Comparison of ENCODE assay signal across 14 cellular contexts in genomic region chr10:124153601-124153930, GRCh38.
DNase-seq lines count a peak whose midpoint lies in the region; ATAC-seq, FAIRE-seq and TF ChIP-seq lines count a peak whose summit lies in the region.
"Had no signal": no experiment of that assay in that cellular context is flagged by ENCODE, and none has a peak within 500 bp of the region (broad histone marks: within the 10 kb centered on the region; RNA-seq: fewer than 3 reads in every experiment).

No MANE protein-coding gene starts in this region.

- peak overlapping the region; percentile 98 for H4K91ac ChIP-seq in mesenchymal stem cell (ENCODE audit: low read length)

- peak overlapping the region; percentile 98 for H2BK5ac ChIP-seq in mesenchymal stem cell (ENCODE audit: low read depth, low read length, poor library complexity, severe bottlenecking)

- peak overlapping the region in 1 of 2 experiments; percentile 1 for H3K23ac ChIP-seq in mesenchymal stem cell (ENCODE audit: low read length in 2 of 2)

- no peak overlapping the region for H3K27ac Mint-ChIP-seq in astrocyte (ENCODE audit: unreplicated experiment)

- H3K36me3 Mint-ChIP-seq in astrocyte (ENCODE audit: low read depth, unreplicated experiment): no peaks in the 10 kb centered on the region

- no peaks in the 10 kb centered on the region for H3K79me2 ChIP-seq in astrocyte (ENCODE audit: insufficient read depth, low read length)

- no peak for TF ChIP-seq CTCF in heart left ventricle (IDR thresholded peaks at IDR 0.05)
- no peak for TF ChIP-seq CTCF in astrocyte (IDR thresholded peaks at IDR 0.05; ENCODE audit: insufficient read depth, low read depth, low read length)
- TF ChIP-seq CTCF in upper lobe of right lung (IDR thresholded peaks at IDR 0.05): no peak

- peaks cover 35% of the 10 kb centered on the region for H3K4me1 Mint-ChIP-seq in astrocyte (ENCODE audit: low read depth, unreplicated experiment)

- H3K36me3 ChIP-seq in heart left ventricle (no peaks in the 10 kb centered on the region), astrocyte (ENCODE audit: insufficient read depth, low read length) (no peaks in the 10 kb centered on the region), mesenchymal stem cell (ENCODE audit: control insufficient read depth in 1 of 2, insufficient read depth in 2 of 2, low read depth in 1 of 2, low read length in 2 of 2) (peaks cover 0 to 3% of the 10 kb centered on the region in 2 experiments), upper lobe of right lung (no peaks in the 10 kb centered on the region)
- H3K36me3 ChIP-seq: WERI-Rb-1 had no signal

- no peaks in the 10 kb centered on the region for H3K9me3 ChIP-seq in heart left ventricle
- no peaks in the 10 kb centered on the region for H3K9me3 ChIP-seq in astrocyte (ENCODE audit: insufficient read depth, low read depth, low read length)
- no peaks in the 10 kb centered on the region for H3K9me3 ChIP-seq in mesenchymal stem cell (ENCODE audit: control insufficient read depth, low read length)
- no peaks in the 10 kb centered on the region for H3K9me3 ChIP-seq in upper lobe of right lung

- TF ChIP-seq POLR2A in heart left ventricle (IDR thresholded peaks at IDR 0.05): no peak

- peak overlapping the region in 1 of 2 experiments; percentile 96 for H3K14ac ChIP-seq in mesenchymal stem cell (ENCODE audit: low read length in 2 of 2)

- no peak overlapping the region for H2BK120ac ChIP-seq in mesenchymal stem cell (ENCODE audit: low read depth, low read length)

- H3K27me3 Mint-ChIP-seq in astrocyte (ENCODE audit: low read depth, unreplicated experiment): peaks cover 1% of the 10 kb centered on the region

- DNase-seq in heart left ventricle (no peak), Right ventricle myocardium inferior (ENCODE audit: missing footprints) (no peak), astrocyte (ENCODE audit: low read depth) (no peak), mesenchymal stem cell (no peak), upper lobe of right lung (no peak), NCI-H526 (lab: John Stamatoyannopoulos, UW) (no peak)
- no peak for DNase-seq in stimulated activated CD4-positive, alpha-beta T cell treated with anti-CD3 and anti-CD28 coated beads, Interleukin-1b, Interleukin-23, amount 100 ng/mL, for 48 hours
- DNase-seq: NCI-H1048, NCI-H524, WERI-Rb-1 had no signal

- H3K9ac ChIP-seq in astrocyte (ENCODE audit: low read length) (peak overlapping the region; percentile 73), mesenchymal stem cell (ENCODE audit: low read length) (peak overlapping the region; percentile 70)

- no peaks in the 10 kb centered on the region for H3K79me1 ChIP-seq in mesenchymal stem cell (replicated peaks; ENCODE audit: low read length, poor library complexity, severe bottlenecking)

- 91 to 98% (median 96%) methylated on average over 3 of the region's 3 CpGs for WGBS in heart left ventricle, 4 donors
- 93% methylated on average over 3 of the region's 3 CpGs for WGBS in mesenchymal stem cell

- H3K4me3 ChIP-seq in heart left ventricle: no peak overlapping the region
- peak overlapping the region; percentile 34 for H3K4me3 ChIP-seq in astrocyte (ENCODE audit: insufficient read depth, low read depth, low read length)
- H3K4me3 ChIP-seq in mesenchymal stem cell (ENCODE audit: insufficient read depth in 1 of 2, low read depth in 1 of 2, low read length in 2 of 2): peak overlapping the region in 1 of 2 experiments; percentile 27
- H3K4me3 ChIP-seq in upper lobe of right lung: no peak overlapping the region
- H3K4me3 ChIP-seq: SK-N-MC had no signal

- peak overlapping the region; percentile 93 for H4K8ac ChIP-seq in mesenchymal stem cell (ENCODE audit: low read length)

- H3K4me1 ChIP-seq in heart left ventricle (peaks cover 13 to 62% (median 38%) of the 10 kb centered on the region in 12 donors), astrocyte (ENCODE audit: insufficient read depth, low read length) (peaks cover 46% of the 10 kb centered on the region), mesenchymal stem cell (ENCODE audit: control insufficient read depth, insufficient read depth, low read depth, low read length) (peaks cover 58% of the 10 kb centered on the region), upper lobe of right lung (peaks cover 37% of the 10 kb centered on the region)

- peak overlapping the region; percentile 80 to 96 for H2BK12ac ChIP-seq in mesenchymal stem cell (ENCODE audit: low read length in 2 of 2)

- H3K27ac ChIP-seq in heart left ventricle (peak overlapping the region in 7 of 12 donors; percentile 31 to 83 (median 55)), astrocyte (ENCODE audit: low read depth, low read length) (peak overlapping the region; percentile 77), mesenchymal stem cell (ENCODE audit: low read length, poor library complexity, severe bottlenecking) (peak overlapping the region; percentile 98), upper lobe of right lung (peak overlapping the region; percentile 47)
- H3K27ac ChIP-seq: 22Rv1, SK-N-MC had no signal

- peak overlapping the region; percentile 82 to 83 for H3K4ac ChIP-seq in mesenchymal stem cell (ENCODE audit: low read depth in 1 of 2, low read length in 2 of 2)

- peak overlapping the region; percentile 90 to 98 for H3K18ac ChIP-seq in mesenchymal stem cell (ENCODE audit: low read depth in 1 of 2, low read length in 2 of 2)

- H2AK5ac ChIP-seq in mesenchymal stem cell (ENCODE audit: low read length, severe bottlenecking): peak overlapping the region; percentile 94

- H3K4me2 ChIP-seq in astrocyte (ENCODE audit: low read length): peak overlapping the region; percentile 79
- no peak overlapping the region for H3K4me2 ChIP-seq in mesenchymal stem cell (ENCODE audit: low read length, poor library complexity, severe bottlenecking)

- no peaks in the 10 kb centered on the region for H3K27me3 ChIP-seq in heart left ventricle
- H3K27me3 ChIP-seq in astrocyte (ENCODE audit: insufficient read depth, low read length): peaks cover 4% of the 10 kb centered on the region
- no peaks in the 10 kb centered on the region for H3K27me3 ChIP-seq in mesenchymal stem cell (ENCODE audit: control insufficient read depth in 1 of 2, insufficient read depth in 1 of 2, low read length in 2 of 2)
- H3K27me3 ChIP-seq in upper lobe of right lung: no peaks in the 10 kb centered on the region

- no peak overlapping the region for H3K4me3 Mint-ChIP-seq in astrocyte (ENCODE audit: unreplicated experiment)

- peaks cover 9% of the 10 kb centered on the region for H3K9me3 Mint-ChIP-seq in astrocyte (ENCODE audit: unreplicated experiment)

- no peaks in the 10 kb centered on the region for H4K20me1 ChIP-seq in astrocyte (ENCODE audit: insufficient read depth, low read length)

- no peak for FAIRE-seq in astrocyte (lab: Jason Lieb, UNC)
- FAIRE-seq: colon had no signal

- no peak for ATAC-seq in heart left ventricle
- ATAC-seq in Right ventricle myocardium inferior: no peak
- ATAC-seq in upper lobe of right lung: no peak
- no peak for ATAC-seq in HG03571 (IDR thresholded peaks at IDR 0.05; ENCODE audit: unreplicated experiment)

- no peak overlapping the region for H2BK15ac ChIP-seq in mesenchymal stem cell (ENCODE audit: low read depth, poor library complexity, severe bottlenecking)

- H2AFZ ChIP-seq in astrocyte (ENCODE audit: low read depth, low read length) (peak overlapping the region; percentile 1), mesenchymal stem cell (ENCODE audit: low read depth, low read length) (peak overlapping the region; percentile 1)

- intact Hi-C loops in heart left ventricle (cut with DNase I): loop anchor here in 3 of 10 donors (2.0 to 10.0 kb wide), 3 partner anchors 36 to 61 kb away; partner anchors contain the start of gene CHST15 (in 3 of the 3)
- intact Hi-C loops in Right ventricle myocardium inferior (cut with DNase I): no loop called here
- intact Hi-C loops in upper lobe of right lung (cut with DNase I): no loop called here

Comparison
In these comparisons a context has a peak if more than half of its experiments do, and no peak if none do; other contexts are left out.
1. H3K27ac ChIP-seq: peak in every context shown above with its lines; median percentile 98 in mesenchymal stem cell; 77 in astrocyte; 55 in heart left ventricle; 47 in upper lobe of right lung.